10 cellular contexts compared by ENCODE assay signal in the genomic region with DNA sequence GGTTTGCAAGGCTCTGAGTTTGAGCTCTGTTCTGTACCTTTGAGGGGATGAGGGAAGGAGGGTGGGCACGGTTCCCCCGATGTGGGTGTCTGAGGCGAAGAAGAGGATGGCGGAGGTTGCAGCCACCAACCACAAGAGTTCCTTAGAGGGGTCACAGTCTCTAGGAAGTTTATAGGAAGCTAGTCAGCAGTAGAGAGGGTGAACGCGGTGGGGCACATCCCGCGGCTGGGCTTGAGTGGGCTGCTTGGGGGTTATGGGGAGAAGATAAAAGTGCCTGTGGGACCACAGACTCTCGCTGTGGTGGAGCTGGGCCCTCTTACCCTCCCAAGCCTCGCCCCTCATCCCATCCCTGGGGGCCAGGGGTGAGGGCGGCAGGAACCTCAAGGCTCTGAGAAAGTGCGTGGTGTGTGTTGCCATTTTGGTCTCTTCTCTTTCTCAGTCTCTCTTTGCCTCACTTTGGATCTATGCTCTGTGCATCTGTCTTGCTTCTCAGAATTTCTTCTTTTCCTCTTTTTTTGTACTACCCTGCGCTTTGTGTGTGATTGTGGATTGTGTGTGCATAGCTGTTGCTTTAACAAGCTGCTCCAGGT. TPM values are rescaled to one million over a fixed set of nuclear protein-coding genes. Genes with fewer than 3 reads are reported as not detected.
A peak's percentile ranks its signal among the peaks of the same experiment; 100 is the strongest.
DNase-seq lines count a peak whose midpoint lies in the region; ATAC-seq and TF ChIP-seq lines count a peak whose summit lies in the region.
"Had no signal": no experiment of that assay in that cellular context is flagged by ENCODE, and none has a peak within 500 bp of the region (broad histone marks: within the 10 kb centered on the region; RNA-seq: fewer than 3 reads in every experiment).

No MANE protein-coding gene starts in this region.

- H3K27me3 ChIP-seq in BLaER1 treated with 17β-estradiol and CSF1 and Interleukin-3, amounts not matched to agents 10 nM and 100 nM = peaks cover 43 to 98% (median 92%) of the 10 kb centered on the region in 11 experiments
- no peaks in the 10 kb centered on the region for H3K27me3 ChIP-seq in Karpas-422 (ENCODE audit: low read length)
- H3K27me3 ChIP-seq in neural cell (ENCODE audit: insufficient read depth, low read depth, low read length) = no peaks in the 10 kb centered on the region
- no peaks in the 10 kb centered on the region for H3K27me3 ChIP-seq in WERI-Rb-1 (ENCODE audit: insufficient read depth, low read depth, severe bottlenecking)

- no peak for TF ChIP-seq EP300 in neural cell (conservative IDR thresholded peaks at IDR 0.05; ENCODE audit: poor library complexity, severe bottlenecking)

- no peak for TF ChIP-seq RAD21 in neural cell (conservative IDR thresholded peaks at IDR 0.05)

- H2AFZ ChIP-seq in Karpas-422 (ENCODE audit: low read length) (peak overlapping the region; percentile 81), neural cell (ENCODE audit: low read depth, low read length) (peak overlapping the region; percentile 72)

- peak overlapping the region in 8 of 11 experiments; percentile 6 to 76 (median 16); a peak in 8 of 22 replicates for H3K9ac ChIP-seq in BLaER1 treated with 17β-estradiol and CSF1 and Interleukin-3, amounts not matched to agents 10 nM and 100 nM
- H3K9ac ChIP-seq in Karpas-422 (ENCODE audit: low read length) = peak overlapping the region; percentile 18; the same call in 1 of the 2 replicates
- H3K9ac ChIP-seq in neural cell (ENCODE audit: low read length) = peak overlapping the region; percentile 44

- H3K79me2 ChIP-seq in Karpas-422 (ENCODE audit: low read length) (no peaks in the 10 kb centered on the region), neural cell (replicated peaks; ENCODE audit: insufficient read depth, low read length) (no peaks in the 10 kb centered on the region)

- H3K9me2 ChIP-seq in Karpas-422 (replicated peaks; ENCODE audit: insufficient read depth, low read length) = no peaks in the 10 kb centered on the region
- no peaks in the 10 kb centered on the region for H3K9me2 ChIP-seq in neural cell (ENCODE audit: insufficient read depth, low read length)

- H3F3A ChIP-seq in neural cell (ENCODE audit: insufficient read depth, low read length, poor library complexity, severe bottlenecking) = no peaks in the 10 kb centered on the region

- H3K9me3 ChIP-seq in BLaER1 treated with 17β-estradiol and CSF1 and Interleukin-3, amounts not matched to agents 10 nM and 100 nM (replicated peaks in 1 of 11) = no peaks in the 10 kb centered on the region
- H3K9me3 ChIP-seq in Karpas-422 (ENCODE audit: low read length) (no peaks in the 10 kb centered on the region), neural cell (ENCODE audit: low read length) (no peaks in the 10 kb centered on the region), WERI-Rb-1 (ENCODE audit: severe bottlenecking) (no peaks in the 10 kb centered on the region)
- H3K9me3 ChIP-seq: tibial artery had no signal

- H3K4me2 ChIP-seq in BLaER1 treated with 17β-estradiol and CSF1 and Interleukin-3, amounts not matched to agents 10 nM and 100 nM = peak overlapping the region; percentile 87 to 98 (median 93)
- H3K4me2 ChIP-seq in Karpas-422 (ENCODE audit: low read depth, low read length, poor library complexity, severe bottlenecking) (peak overlapping the region; percentile 30), neural cell (ENCODE audit: low read length) (no peak overlapping the region)

- peak overlapping the region in 9 of 10 experiments; percentile 3 to 37 (median 23); a peak in 11 of 20 replicates for H3K4me3 ChIP-seq in BLaER1 treated with 17β-estradiol and CSF1 and Interleukin-3, amounts not matched to agents 10 nM and 100 nM
- no peak overlapping the region for H3K4me3 ChIP-seq in Karpas-422 (ENCODE audit: low read length)
- no peak overlapping the region for H3K4me3 ChIP-seq in neural cell (ENCODE audit: low read length)
- H3K4me3 ChIP-seq in WERI-Rb-1 (ENCODE audit: low read depth, low read length) = no peak overlapping the region
- H3K4me3 ChIP-seq: tibial artery had no signal

- H3K36me3 ChIP-seq in BLaER1 treated with 17β-estradiol and CSF1 and Interleukin-3, amounts not matched to agents 10 nM and 100 nM = peaks cover 0 to 11% (median 0%) of the 10 kb centered on the region in 11 experiments; a peak in 2 of 22 replicates
- no peaks in the 10 kb centered on the region for H3K36me3 ChIP-seq in Karpas-422 (ENCODE audit: insufficient read depth, low read length)
- H3K36me3 ChIP-seq in neural cell (ENCODE audit: insufficient read depth, low read length) = no peaks in the 10 kb centered on the region
- H3K36me3 ChIP-seq in WERI-Rb-1 = no peaks in the 10 kb centered on the region
- H3K36me3 ChIP-seq: tibial artery had no signal

- peak overlapping the region in 6 of 11 experiments; percentile 29 to 85 (median 46); a peak in 13 of 22 replicates for H3K27ac ChIP-seq in BLaER1 treated with 17β-estradiol and CSF1 and Interleukin-3, amounts not matched to agents 10 nM and 100 nM
- H3K27ac ChIP-seq in Karpas-422 (ENCODE audit: low read length) (no peak overlapping the region), caudate nucleus (ENCODE audit: low read depth, low read length) (peak overlapping the region; percentile 41), neural cell (ENCODE audit: low read length) (peak overlapping the region; percentile 29), WERI-Rb-1 (no peak overlapping the region)
- H3K27ac ChIP-seq: tibial artery had no signal

- peaks cover 32 to 67% (median 41%) of the 10 kb centered on the region in 10 experiments for H3K4me1 ChIP-seq in BLaER1 treated with 17β-estradiol and CSF1 and Interleukin-3, amounts not matched to agents 10 nM and 100 nM
- H3K4me1 ChIP-seq in Karpas-422 (ENCODE audit: low read length) = peaks cover 13% of the 10 kb centered on the region
- H3K4me1 ChIP-seq: tibial artery had no signal

- TF ChIP-seq CTCF in neural cell (IDR thresholded peaks at IDR 0.05; ENCODE audit: poor library complexity, severe bottlenecking) (no peak), WERI-Rb-1 (IDR thresholded peaks at IDR 0.05; ENCODE audit: low read depth, low read length) (no peak)

- no peak for ATAC-seq in HG02852 (IDR thresholded peaks at IDR 0.05; ENCODE audit: unreplicated experiment)
- no peak for ATAC-seq in HG03460 (IDR thresholded peaks at IDR 0.05; ENCODE audit: unreplicated experiment)

- DNase-seq in Karpas-422 (no peak), caudate nucleus (lab: John Stamatoyannopoulos, UW) (no peak), WERI-Rb-1 (no peak), NCI-H187 treated with DMSO at 0.1 percent for 48 hours (lab: John Stamatoyannopoulos, UW) (no peak)
- DNase-seq: NCI-H2107 had no signal

- H4K20me1 ChIP-seq in BLaER1 treated with 17β-estradiol and CSF1 and Interleukin-3, amounts not matched to agents 10 nM and 100 nM = peaks cover 0 to 43% (median 0%) of the 10 kb centered on the region in 11 experiments; a peak in 11 of 22 replicates
- H4K20me1 ChIP-seq in Karpas-422 (ENCODE audit: insufficient read depth, low read depth, low read length) = no peaks in the 10 kb centered on the region
- H4K20me1 ChIP-seq in neural cell (ENCODE audit: insufficient read depth) = no peaks in the 10 kb centered on the region

TF ChIP-seq in neural cell, 6 proteins besides CTCF, POLR2A, EP300 and RAD21:
- TF ChIP-seq, protein P1, sequence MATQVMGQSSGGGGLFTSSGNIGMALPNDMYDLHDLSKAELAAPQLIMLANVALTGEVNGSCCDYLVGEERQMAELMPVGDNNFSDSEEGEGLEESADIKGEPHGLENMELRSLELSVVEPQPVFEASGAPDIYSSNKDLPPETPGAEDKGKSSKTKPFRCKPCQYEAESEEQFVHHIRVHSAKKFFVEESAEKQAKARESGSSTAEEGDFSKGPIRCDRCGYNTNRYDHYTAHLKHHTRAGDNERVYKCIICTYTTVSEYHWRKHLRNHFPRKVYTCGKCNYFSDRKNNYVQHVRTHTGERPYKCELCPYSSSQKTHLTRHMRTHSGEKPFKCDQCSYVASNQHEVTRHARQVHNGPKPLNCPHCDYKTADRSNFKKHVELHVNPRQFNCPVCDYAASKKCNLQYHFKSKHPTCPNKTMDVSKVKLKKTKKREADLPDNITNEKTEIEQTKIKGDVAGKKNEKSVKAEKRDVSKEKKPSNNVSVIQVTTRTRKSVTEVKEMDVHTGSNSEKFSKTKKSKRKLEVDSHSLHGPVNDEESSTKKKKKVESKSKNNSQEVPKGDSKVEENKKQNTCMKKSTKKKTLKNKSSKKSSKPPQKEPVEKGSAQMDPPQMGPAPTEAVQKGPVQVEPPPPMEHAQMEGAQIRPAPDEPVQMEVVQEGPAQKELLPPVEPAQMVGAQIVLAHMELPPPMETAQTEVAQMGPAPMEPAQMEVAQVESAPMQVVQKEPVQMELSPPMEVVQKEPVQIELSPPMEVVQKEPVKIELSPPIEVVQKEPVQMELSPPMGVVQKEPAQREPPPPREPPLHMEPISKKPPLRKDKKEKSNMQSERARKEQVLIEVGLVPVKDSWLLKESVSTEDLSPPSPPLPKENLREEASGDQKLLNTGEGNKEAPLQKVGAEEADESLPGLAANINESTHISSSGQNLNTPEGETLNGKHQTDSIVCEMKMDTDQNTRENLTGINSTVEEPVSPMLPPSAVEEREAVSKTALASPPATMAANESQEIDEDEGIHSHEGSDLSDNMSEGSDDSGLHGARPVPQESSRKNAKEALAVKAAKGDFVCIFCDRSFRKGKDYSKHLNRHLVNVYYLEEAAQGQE (IDR thresholded peaks at IDR 0.05; ENCODE audit: borderline replicate concordance) = no peak
- no peak for TF ChIP-seq POLR2AphosphoS5 (IDR thresholded peaks at IDR 0.05)
- no peak for TF ChIP-seq MXI1 (conservative IDR thresholded peaks at IDR 0.05; ENCODE audit: poor library complexity, severe bottlenecking)
- TF ChIP-seq SMC3 (conservative IDR thresholded peaks at IDR 0.05; ENCODE audit: poor library complexity) = no peak
- TF ChIP-seq EZH2 (IDR thresholded peaks at IDR 0.05; ENCODE audit: borderline replicate concordance, insufficient read depth, low read length, poor library complexity, severe bottlenecking) = no peak
- TF ChIP-seq TAF1 (IDR thresholded peaks at IDR 0.05; ENCODE audit: low read depth) = no peak

RNA-seq across cellular contexts. Expression of a gene that starts 2.7 kb away (rescaled TPM):
- not detected in 2 replicates for total RNA-seq in Karpas-422 (2014; rRNA removed; shearing (Covaris generic); ENCODE audit: low replicate concordance)
- polyA plus RNA-seq in neural cell = not detected in 2 replicates
- polyA minus RNA-seq in neural cell = not detected in 2 replicates

RNA-seq across cellular contexts. Expression of a gene that starts 19.7 kb away (rescaled TPM):
- 0.22 and 0.32 TPM in 2 replicates for total RNA-seq in Karpas-422 (2014; rRNA removed; shearing (Covaris generic); ENCODE audit: low replicate concordance)
- 1.4 and 2.0 TPM in 2 replicates for polyA plus RNA-seq in neural cell
- 0.24 and 1.3 TPM in 2 replicates for polyA minus RNA-seq in neural cell

RNA-seq across cellular contexts. Expression of a gene that starts 25.9 kb away (rescaled TPM):
- 5.0 and 7.3 TPM in 2 replicates for total RNA-seq in Karpas-422 (2014; rRNA removed; shearing (Covaris generic); ENCODE audit: low replicate concordance)
- polyA plus RNA-seq in neural cell = 504 and 557 TPM in 2 replicates
- 239 and 310 TPM in 2 replicates for polyA minus RNA-seq in neural cell

RNA-seq across cellular contexts. Expression of a gene that starts 29.6 kb away (rescaled TPM):
- not detected in 2 replicates for total RNA-seq in Karpas-422 (2014; rRNA removed; shearing (Covaris generic); ENCODE audit: low replicate concordance)
- 82.8 and 117 TPM in 2 replicates for polyA plus RNA-seq in neural cell
- 80.7 and 91.5 TPM in 2 replicates for polyA minus RNA-seq in neural cell

RNA-seq across cellular contexts. Expression of a gene that starts 36.2 kb away (rescaled TPM):
- 3.1 and 8.3 TPM in 2 replicates for total RNA-seq in Karpas-422 (2014; rRNA removed; shearing (Covaris generic); ENCODE audit: low replicate concordance)
- polyA plus RNA-seq in neural cell = 58.9 and 66.1 TPM in 2 replicates
- 27.4 and 32.6 TPM in 2 replicates for polyA minus RNA-seq in neural cell

Comparison
In these comparisons a context has a peak if more than half of its experiments do, and no peak if none do; other contexts are left out.
1. H3K27ac ChIP-seq: peak in BLaER1 treated with 17β-estradiol and CSF1 and Interleukin-3, amounts not matched to agents 10 nM and 100 nM (6 of 11), caudate nucleus (single experiment) and neural cell (single experiment); none in Karpas-422 (single experiment) and WERI-Rb-1 (single experiment).
2. H3K4me3 ChIP-seq: peak in BLaER1 treated with 17β-estradiol and CSF1 and Interleukin-3, amounts not matched to agents 10 nM and 100 nM (9 of 10); none in Karpas-422 (single experiment), neural cell (single experiment) and WERI-Rb-1 (single experiment).
3. Peak in every context shown above with its lines, with median percentiles within 50 percentile points of each other: H3K9ac ChIP-seq.